1 cellular context compared by ENCODE assay signal in the genomic region with DNA sequence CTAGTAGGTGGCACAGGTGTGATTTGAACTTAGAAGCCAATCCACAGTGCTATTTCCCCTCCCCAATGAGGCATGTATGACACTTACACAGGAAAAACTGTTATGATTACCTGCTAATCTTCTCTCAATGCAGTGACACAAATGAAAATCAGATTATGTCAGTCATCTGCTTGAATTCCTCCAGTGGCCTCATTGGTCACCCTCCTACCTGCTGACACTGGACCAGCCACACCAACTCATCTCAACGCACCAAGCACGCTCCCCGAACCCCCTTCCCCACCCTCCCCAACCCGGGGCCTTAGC.
TF ChIP-seq lines count a peak whose summit lies in the region.

No MANE protein-coding gene starts in this region.

TF ChIP-seq in IMR-90, 13 proteins besides CTCF, POLR2A, EP300 and RAD21 (continued from another document):
- no peak for TF ChIP-seq USF2 (IDR thresholded peaks at IDR 0.05; ENCODE audit: low read depth, low read length)
- TF ChIP-seq NFE2L2 (IDR thresholded peaks at IDR 0.05; ENCODE audit: low read depth, low read length), result no peak
- no peak for TF ChIP-seq CHD1 (IDR thresholded peaks at IDR 0.05; ENCODE audit: low read depth, low read length)
- no peak for TF ChIP-seq RCOR1 (IDR thresholded peaks at IDR 0.05; ENCODE audit: insufficient replicate concordance, low read length)
- TF ChIP-seq RFX5 (IDR thresholded peaks at IDR 0.05; ENCODE audit: low read depth, low read length), result no peak
- TF ChIP-seq CEBPB (IDR thresholded peaks at IDR 0.05; ENCODE audit: low read depth, low read length), result no peak
- TF ChIP-seq MAFK (IDR thresholded peaks at IDR 0.05; ENCODE audit: low read depth, low read length), result no peak
